Comparison of ENCODE assay signal across 2 cellular contexts in genomic region chr11:46304036-46304435, GRCh38.
TF ChIP-seq lines count a peak whose summit lies in the region.
"Not testable (repeated sequence)": the region's sequence is repeated elsewhere in the genome, so short reads cannot be mapped to it uniquely, and the experiment has no call there.

No MANE protein-coding gene starts in this region.

TF ChIP-seq in K562, 482 proteins besides CTCF, POLR2A, EP300 and RAD21:
- TF ChIP-seq CXXC5 (CRISPR knock-in tag; IDR thresholded peaks at IDR 0.05) (0 out of 2 replicates have a peak, but pooled peaks have one; percentile 18), NR2C1 (IDR thresholded peaks at IDR 0.05) (peak; percentile 65)
- TF ChIP-seq NR2C1 (tag; IDR thresholded peaks at IDR 0.05), result not testable (repeated sequence)

TF ChIP-seq in HepG2, 621 proteins besides CTCF, POLR2A, EP300 and RAD21:
- TF ChIP-seq RARA (CRISPR knock-in tag; IDR thresholded peaks at IDR 0.05), result peak; percentile 75
- peak; percentile 55 for TF ChIP-seq NR2F6 (IDR thresholded peaks at IDR 0.05)
- TF ChIP-seq NR2F6 (CRISPR knock-in tag; IDR thresholded peaks at IDR 0.05), result peak; percentile 58
- TF ChIP-seq NR2F1 (CRISPR knock-in tag; IDR thresholded peaks at IDR 0.05), result 0 out of 4 replicates have a peak, but pooled peaks of 1 of the 2 experiments have one; percentile 31
- not testable (repeated sequence) for TF ChIP-seq SOX6 (IDR thresholded peaks at IDR 0.05)
- TF ChIP-seq SOX6 (CRISPR knock-in tag; IDR thresholded peaks at IDR 0.05), result 0 out of 2 replicates have a peak, but pooled peaks have one; percentile 19
- TF ChIP-seq NR2C2 (CRISPR knock-in tag; IDR thresholded peaks at IDR 0.05; ENCODE audit: borderline replicate concordance), result peak; percentile 70; the same call in 1 of the 2 replicates
- TF ChIP-seq RXRA (CRISPR knock-in tag; IDR thresholded peaks at IDR 0.05), result peak; percentile 51; the same call in 1 of the 2 replicates
- peak; percentile 22; the same call in 1 of the 2 replicates for TF ChIP-seq ARID5B (CRISPR knock-in tag; IDR thresholded peaks at IDR 0.05)
- TF ChIP-seq BHLHE40 (IDR thresholded peaks at IDR 0.05; ENCODE audit: low read length), result 0 out of 2 replicates have a peak, but pooled peaks have one; percentile 48
- TF ChIP-seq HNF4A (CRISPR knock-in tag; IDR thresholded peaks at IDR 0.05), result peak; percentile 14; the same call in 1 of the 2 replicates
- TF ChIP-seq FOSL2 (CRISPR knock-in tag; IDR thresholded peaks at IDR 0.05), result peak; percentile 76
